Comparison of ENCODE assay signal across 8 cellular contexts in genomic region chr17:7897773-7898172, GRCh38. TPM values are rescaled to one million over a fixed set of nuclear protein-coding genes. Genes with fewer than 3 reads are reported as not detected.
DNase-seq lines count a peak whose midpoint lies in the region; ATAC-seq and TF ChIP-seq lines count a peak whose summit lies in the region.

No MANE protein-coding gene starts in this region.

- TF ChIP-seq POLR2A in NB4 (IDR thresholded peaks at IDR 0.05; ENCODE audit: extremely low read depth, insufficient read length), result no peak
- no peak for TF ChIP-seq POLR2A in right lobe of liver (IDR thresholded peaks at IDR 0.05)

- no peak overlapping the region for H3K4me3 ChIP-seq in NB4 (ENCODE audit: low read depth, low read length)
- H3K4me3 ChIP-seq in right lobe of liver, result no peak overlapping the region

- no peak overlapping the region for H3K27ac ChIP-seq in right lobe of liver

- H3K27me3 ChIP-seq in right lobe of liver, result no peaks in the 10 kb centered on the region

- WGBS in right lobe of liver (ENCODE audit: insufficient coverage, low coverage, low lambda C conversion rate, missing lambda C conversion rate), result 13% methylated on average over 6 of the region's 6 CpGs

- ATAC-seq in right lobe of liver (peak; percentile 88 to 98 (median 94)), GM19351 (IDR thresholded peaks at IDR 0.05; ENCODE audit: unreplicated experiment) (no peak), GM18858 (IDR thresholded peaks at IDR 0.05; ENCODE audit: unreplicated experiment) (no peak)

- peaks cover 0 to 17% (median 2%) of the 10 kb centered on the region in 4 donors for H3K36me3 ChIP-seq in right lobe of liver

- DNase-seq in DMS53 treated with DMSO at 0.1 percent for 48 hours (lab: John Stamatoyannopoulos, UW; ENCODE audit: unreplicated experiment), result peak; percentile 13
- peak; percentile 46 for DNase-seq in NB4 (ENCODE audit: low read depth)
- peak; percentile 45 for DNase-seq in cerebellum (ENCODE audit: low spot score)
- DNase-seq in right lobe of liver, result peak in 1 of 3 donors; percentile 53
- no peak for DNase-seq in NCI-H345 treated with DMSO at 0.1 percent for 48 hours (lab: John Stamatoyannopoulos, UW; ENCODE audit: unreplicated experiment)
- DNase-seq in NK-92 treated with Interleukin-12 subunit alpha and Interleukin-12 subunit beta, amount 100 ng/mL, for 24 hours (lab: John Stamatoyannopoulos, UW), result no peak

- H3K4me1 ChIP-seq in right lobe of liver, result peaks cover 0 to 6% (median 0%) of the 10 kb centered on the region in 4 donors

- H3K9me3 ChIP-seq in right lobe of liver, result no peaks in the 10 kb centered on the region

- TF ChIP-seq CTCF in NB4 (IDR thresholded peaks at IDR 0.05; ENCODE audit: low read depth, low read length) (no peak), right lobe of liver (IDR thresholded peaks at IDR 0.05) (peak; percentile 65 to 90 (median 70))

- intact Hi-C loops in right lobe of liver (cut with DNase I), result loop anchor here in 1 of 2 donors (5.0 kb wide), 1 partner anchor 35 kb away; no protein-coding TSS in a partner anchor

RNA-seq across cellular contexts. Expression of gene CHD3, which starts 9.2 kb away (rescaled TPM):
- total RNA-seq in cerebellum (121 TPM), right lobe of liver (1 to 10 TPM; 3.2 to 7.2 (median 5.1) TPM)

RNA-seq across cellular contexts. Expression of gene RNF227, which starts 18.3 kb away (rescaled TPM):
- total RNA-seq in cerebellum (2.8 TPM), right lobe of liver (under 1 TPM; 0.18 to 0.70 (median 0.46) TPM)

RNA-seq across cellular contexts. Expression of gene KCNAB3, which starts 31.9 kb away (rescaled TPM):
- 3.2 TPM for total RNA-seq in cerebellum
- 1 to 10 TPM in 3 of 6 experiments, under 1 TPM in 2, not detected in 1; 0.61 to 2.9 (median 1.0) TPM for total RNA-seq in right lobe of liver

RNA-seq across cellular contexts. Expression of gene TRAPPC1, which starts 34.0 kb away (rescaled TPM):
- total RNA-seq in cerebellum (21.3 TPM), right lobe of liver (10 to 100 TPM; 43.7 to 57.1 (median 48.3) TPM)

RNA-seq across cellular contexts. Expression of gene CNTROB, which starts 34.2 kb away (rescaled TPM):
- total RNA-seq in cerebellum (35.8 TPM), right lobe of liver (10 to 100 TPM in 2 of 6 experiments, 1 to 10 TPM in 4; 7.3 to 12.7 (median 9.4) TPM)

Comparison
In these comparisons a context has a peak if more than half of its experiments do, and no peak if none do; other contexts are left out.
1. DNase-seq: peak in DMS53 treated with DMSO at 0.1 percent for 48 hours (single experiment), NB4 (single experiment) and cerebellum (single experiment); none in NCI-H345 treated with DMSO at 0.1 percent for 48 hours (single experiment) and NK-92 treated with Interleukin-12 subunit alpha and Interleukin-12 subunit beta, amount 100 ng/mL, for 24 hours (single experiment).
2. ATAC-seq: peak in right lobe of liver (4 of 4); none in GM19351 (single experiment) and GM18858 (single experiment).
3. RNA of gene CHD3, which starts 9.2 kb away (total RNA-seq): 121 TPM in cerebellum (single experiment); 3.2 to 7.2 TPM in right lobe of liver; every median in the first group is over 10 times any median in the second.